21 cellular contexts compared by ENCODE assay signal in genomic region chr19:45218426-45218825, GRCh38. TPM values are rescaled to one million over a fixed set of nuclear protein-coding genes. Genes with fewer than 3 reads are reported as not detected.
A peak's percentile ranks its signal among the peaks of the same experiment; 100 is the strongest.
DNase-seq lines count a peak whose midpoint lies in the region; ATAC-seq and TF ChIP-seq lines count a peak whose summit lies in the region.
"Had no signal": no experiment of that assay in that cellular context is flagged by ENCODE, and none has a peak within 500 bp of the region (broad histone marks: within the 10 kb centered on the region; RNA-seq: fewer than 3 reads in every experiment).

No MANE protein-coding gene starts in this region.

- H3K9me3 Mint-ChIP-seq in endothelial cell (ENCODE audit: unreplicated experiment) (no peaks in the 10 kb centered on the region), nephron (no peaks in the 10 kb centered on the region)
- H3K9me3 Mint-ChIP-seq: CD4-positive, alpha-beta T cell; HFFc6 had no signal

- H3K79me1 ChIP-seq in mesenchymal stem cell (replicated peaks; ENCODE audit: low read length, poor library complexity, severe bottlenecking): no peaks in the 10 kb centered on the region

- no peak overlapping the region for H2AK5ac ChIP-seq in mesenchymal stem cell (ENCODE audit: low read length, severe bottlenecking)

- no peaks in the 10 kb centered on the region for H3K36me3 Mint-ChIP-seq in endothelial cell (ENCODE audit: low read depth, unreplicated experiment)
- no peaks in the 10 kb centered on the region for H3K36me3 Mint-ChIP-seq in nephron (ENCODE audit: low read depth)

- 68% methylated on average over 4 of the region's 4 CpGs for WGBS in mesenchymal stem cell

- peak overlapping the region; percentile 54 for H3K4me3 ChIP-seq in HUES6 (ENCODE audit: low read depth, low read length)
- H3K4me3 ChIP-seq in mesenchymal stem cell (ENCODE audit: insufficient read depth in 1 of 2, low read depth in 1 of 2, low read length in 2 of 2): no peak overlapping the region

- no peak overlapping the region for H3K18ac ChIP-seq in mesenchymal stem cell (ENCODE audit: low read depth in 1 of 2, low read length in 2 of 2)

- no peak overlapping the region for H3K4me2 ChIP-seq in mesenchymal stem cell (ENCODE audit: low read length, poor library complexity, severe bottlenecking)
- H3K4me2 ChIP-seq: KMS-11 had no signal

- no peak overlapping the region for H3K14ac ChIP-seq in mesenchymal stem cell (ENCODE audit: low read length in 2 of 2)

- no peaks in the 10 kb centered on the region for H3K36me3 ChIP-seq in ES-I3 (ENCODE audit: insufficient read depth, low read length)
- H3K36me3 ChIP-seq in HUES6 (ENCODE audit: control insufficient read depth, insufficient read depth, low read length): no peaks in the 10 kb centered on the region
- H3K36me3 ChIP-seq in mesenchymal stem cell (ENCODE audit: control insufficient read depth in 1 of 2, insufficient read depth in 2 of 2, low read depth in 1 of 2, low read length in 2 of 2): no peaks in the 10 kb centered on the region
- H3K36me3 ChIP-seq: BE2C had no signal

- peaks cover 50% of the 10 kb centered on the region for H3K27me3 ChIP-seq in HUES6 (ENCODE audit: control insufficient read depth, insufficient read depth, low read length)
- H3K27me3 ChIP-seq in mesenchymal stem cell (ENCODE audit: control insufficient read depth in 1 of 2, insufficient read depth in 1 of 2, low read length in 2 of 2): peaks cover 56 to 88% of the 10 kb centered on the region in 2 experiments

- no peak overlapping the region for H2BK12ac ChIP-seq in mesenchymal stem cell (ENCODE audit: low read length in 2 of 2)

- no peak for TF ChIP-seq CTCF in endothelial cell (IDR thresholded peaks at IDR 0.05; ENCODE audit: unreplicated experiment)
- TF ChIP-seq CTCF in nephron (IDR thresholded peaks at IDR 0.05; ENCODE audit: unreplicated experiment in 3 of 3): no peak

- H4K91ac ChIP-seq in mesenchymal stem cell (ENCODE audit: low read length): no peak overlapping the region

- no peak overlapping the region for H4K8ac ChIP-seq in mesenchymal stem cell (ENCODE audit: low read length)

- H3K4me1 Mint-ChIP-seq in endothelial cell (ENCODE audit: unreplicated experiment) (peaks cover 18% of the 10 kb centered on the region), nephron (peaks cover 27% of the 10 kb centered on the region)

- no peak overlapping the region for H2BK5ac ChIP-seq in mesenchymal stem cell (ENCODE audit: low read depth, low read length, poor library complexity, severe bottlenecking)

- no peak overlapping the region for H2BK15ac ChIP-seq in mesenchymal stem cell (ENCODE audit: low read depth, poor library complexity, severe bottlenecking)

- H3K4ac ChIP-seq in mesenchymal stem cell (ENCODE audit: low read depth in 1 of 2, low read length in 2 of 2): no peak overlapping the region

- H3K9me3 ChIP-seq in ES-I3 (ENCODE audit: control insufficient read depth, insufficient read depth, low read length) (no peaks in the 10 kb centered on the region), HUES6 (ENCODE audit: control insufficient read depth, insufficient read depth, low read depth, low read length) (no peaks in the 10 kb centered on the region), mesenchymal stem cell (ENCODE audit: control insufficient read depth, low read length) (no peaks in the 10 kb centered on the region)
- H3K9me3 ChIP-seq: BE2C had no signal

- H3K9ac ChIP-seq in ES-I3 (ENCODE audit: low read depth, low read length) (peak overlapping the region; percentile 29; the same call in 1 of the 2 replicates), HUES6 (ENCODE audit: low read length) (no peak overlapping the region), mesenchymal stem cell (ENCODE audit: low read length) (no peak overlapping the region)
- H3K9ac ChIP-seq: KMS-11 had no signal

- no peak overlapping the region for H3K27ac Mint-ChIP-seq in endothelial cell (ENCODE audit: unreplicated experiment)
- peak overlapping the region in 2 of 3 experiments; percentile 38 to 78 for H3K27ac Mint-ChIP-seq in nephron
- H3K27ac Mint-ChIP-seq: CD4-positive, alpha-beta T cell; HFFc6 had no signal

- H2AFZ ChIP-seq in mesenchymal stem cell (ENCODE audit: low read depth, low read length): no peak overlapping the region

- H3K4me3 Mint-ChIP-seq in endothelial cell (ENCODE audit: unreplicated experiment) (peak overlapping the region; percentile 19), nephron (peak overlapping the region in 2 of 3 experiments; percentile 31 to 42)
- H3K4me3 Mint-ChIP-seq: CD4-positive, alpha-beta T cell; HFFc6 had no signal

- ATAC-seq in HG02973 (IDR thresholded peaks at IDR 0.05; ENCODE audit: unreplicated experiment): no peak

- H3K23ac ChIP-seq in mesenchymal stem cell (ENCODE audit: low read length in 2 of 2): no peak overlapping the region

- H3K27ac ChIP-seq in HUES6 (ENCODE audit: low read depth, low read length): no peak overlapping the region
- H3K27ac ChIP-seq in mesenchymal stem cell (ENCODE audit: low read length, poor library complexity, severe bottlenecking): no peak overlapping the region
- H3K27ac ChIP-seq: KMS-11 had no signal

- H2BK120ac ChIP-seq in mesenchymal stem cell (ENCODE audit: low read depth, low read length): no peak overlapping the region

- H3K4me1 ChIP-seq in ES-I3 (ENCODE audit: insufficient read depth, low read length) (peaks cover 7% of the 10 kb centered on the region; the same call in 1 of the 2 replicates), HUES6 (ENCODE audit: control insufficient read depth, insufficient read depth, low read length) (peaks cover 18% of the 10 kb centered on the region), mesenchymal stem cell (ENCODE audit: control insufficient read depth, insufficient read depth, low read depth, low read length) (peaks cover 14% of the 10 kb centered on the region)
- H3K4me1 ChIP-seq: BE2C had no signal

- H3K27me3 Mint-ChIP-seq in endothelial cell (ENCODE audit: unreplicated experiment): peaks cover 17% of the 10 kb centered on the region
- H3K27me3 Mint-ChIP-seq in nephron (ENCODE audit: low read depth): peaks cover 84% of the 10 kb centered on the region

- DNase-seq in endothelial cell (ENCODE audit: low spot score) (no peak), mesenchymal stem cell (no peak), hippocampal formation (lab: John Stamatoyannopoulos, UW) (no peak), RPMI8226 (no peak)
- DNase-seq: BE2C; CD4-positive, alpha-beta T cell; COR-L47; DMS79; HFFc6; NCI-H1105; NCI-H146; NCI-H2029; NCI-H2227 treated with DMSO at 0.1 percent for 48 hours; NCI-H510A; NCI-H748 treated with DMSO at 0.1 percent for 48 hours had no signal

RNA-seq across cellular contexts. Expression of gene EXOC3L2, which starts 26.8 kb away (rescaled TPM):
- total RNA-seq in endothelial cell (ENCODE audit: unreplicated experiment): 5.5 TPM
- polyA plus RNA-seq in mesenchymal stem cell (2013, experiment 1 of 2): 0.52 TPM
- 0.47 TPM for polyA plus RNA-seq in mesenchymal stem cell (2013, experiment 2 of 2)
- total RNA-seq: A673; CD4-positive, alpha-beta T cell had no signal

RNA-seq across cellular contexts. Expression of gene MARK4, which starts 32.6 kb away (rescaled TPM):
- total RNA-seq in endothelial cell (ENCODE audit: unreplicated experiment): 165 TPM
- polyA plus RNA-seq in mesenchymal stem cell (2013, experiment 1 of 2): 36.1 TPM
- polyA plus RNA-seq in mesenchymal stem cell (2013, experiment 2 of 2): 35.6 TPM

RNA-seq across cellular contexts. Expression of gene BLOC1S3, which starts 39.8 kb away (rescaled TPM):
- total RNA-seq in endothelial cell (ENCODE audit: unreplicated experiment): 22.7 TPM
- 12.5 TPM for polyA plus RNA-seq in mesenchymal stem cell (2013, experiment 1 of 2)
- 12.4 TPM for polyA plus RNA-seq in mesenchymal stem cell (2013, experiment 2 of 2)

RNA-seq across cellular contexts. Expression of gene TRAPPC6A, which starts 40.4 kb away (rescaled TPM):
- total RNA-seq in endothelial cell (ENCODE audit: unreplicated experiment): 86.2 TPM
- polyA plus RNA-seq in mesenchymal stem cell (2013, experiment 1 of 2): 10.9 TPM
- polyA plus RNA-seq in mesenchymal stem cell (2013, experiment 2 of 2): 10.7 TPM

RNA-seq across cellular contexts. Expression of gene NKPD1, which starts 57.6 kb away (rescaled TPM):
- total RNA-seq in endothelial cell (ENCODE audit: unreplicated experiment): 0.67 TPM
- 0.01 TPM for polyA plus RNA-seq in mesenchymal stem cell (2013, experiment 1 of 2)
- 0.01 TPM for polyA plus RNA-seq in mesenchymal stem cell (2013, experiment 2 of 2)
